7 cellular contexts compared by ENCODE assay signal in the genomic region with DNA sequence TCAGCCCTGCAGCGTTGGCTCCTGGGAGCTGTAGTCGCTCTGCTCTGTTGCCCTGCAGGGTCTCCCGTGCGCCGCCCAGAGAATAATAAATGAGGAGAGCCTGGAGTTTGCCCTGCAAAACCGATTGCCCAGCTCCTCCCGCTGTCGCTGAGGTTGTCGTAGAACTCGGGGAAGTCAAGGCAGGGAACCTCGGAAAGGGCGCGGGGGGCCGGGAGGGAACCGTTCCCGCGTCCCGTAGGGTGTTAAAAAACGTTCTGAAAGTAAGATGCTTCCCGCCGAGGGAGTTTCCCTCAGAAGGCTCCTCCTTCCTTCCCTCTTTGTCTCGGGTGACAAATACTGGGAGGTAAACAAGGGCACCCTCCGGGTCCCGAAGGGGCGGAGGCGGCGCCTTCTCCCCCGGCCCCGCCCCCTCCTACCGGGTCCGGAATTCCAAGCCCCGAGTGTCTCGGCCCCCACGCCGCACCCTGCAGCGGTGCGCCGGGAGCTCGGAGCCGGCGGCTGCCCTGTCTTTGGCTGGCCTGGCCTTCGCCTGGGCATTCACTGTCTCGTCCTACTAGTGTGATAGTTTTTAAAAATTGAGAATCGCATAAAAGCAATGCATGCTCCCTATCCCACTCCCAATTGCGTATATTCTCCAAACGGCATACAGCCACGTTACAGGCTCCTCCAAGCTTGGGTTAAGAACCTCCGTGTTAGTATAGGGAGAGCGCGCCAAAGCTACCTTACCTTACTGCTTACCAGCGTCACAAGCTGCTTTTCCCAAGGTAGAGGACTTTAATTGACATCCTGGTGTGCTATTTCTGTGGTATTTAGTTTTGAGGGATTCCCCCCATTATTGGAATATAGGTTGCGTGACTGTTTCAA. TPM values are rescaled to one million over a fixed set of nuclear protein-coding genes. Genes with fewer than 3 reads are reported as not detected.
A peak's percentile ranks its signal among the peaks of the same experiment; 100 is the strongest.
DNase-seq lines count a peak whose midpoint lies in the region; ATAC-seq and TF ChIP-seq lines count a peak whose summit lies in the region.

No MANE protein-coding gene starts in this region.

- H3K4me1 Mint-ChIP-seq in activated naive CD8-positive, alpha-beta T cell treated with anti-CD3 and anti-CD28 coated beads, Interleukin-2, amount 50 U/mL, for 24 hours = peaks cover 28% of the 10 kb centered on the region

- no peaks in the 10 kb centered on the region for H3K9me3 ChIP-seq in PC-3 (ENCODE audit: low read length)
- no peaks in the 10 kb centered on the region for H3K9me3 ChIP-seq in heart right ventricle

- H2AFZ ChIP-seq in KMS-11 (ENCODE audit: low read depth) (peak overlapping the region; percentile 53), PC-3 (ENCODE audit: low read length) (peak overlapping the region; percentile 95)

- peaks cover 51% of the 10 kb centered on the region for H3K4me1 ChIP-seq in KMS-11 (ENCODE audit: low read depth, poor library complexity, severe bottlenecking)
- peaks cover 27% of the 10 kb centered on the region for H3K4me1 ChIP-seq in PC-3 (ENCODE audit: insufficient read depth, low read length)
- H3K4me1 ChIP-seq in heart right ventricle = peaks cover 12 to 38% (median 26%) of the 10 kb centered on the region in 9 donors

- H3K9me2 ChIP-seq in PC-3 (replicated peaks; ENCODE audit: low read length) = no peaks in the 10 kb centered on the region

- peak; percentile 56 for ATAC-seq in PC-3
- ATAC-seq in activated naive CD8-positive, alpha-beta T cell treated with anti-CD3 and anti-CD28 coated beads, Interleukin-2, amount 50 U/mL, for 24 hours = peak; percentile 30
- peak; percentile 23 to 72 (median 64) for ATAC-seq in heart right ventricle

- no peaks in the 10 kb centered on the region for H3F3A ChIP-seq in PC-3 (ENCODE audit: low read length, unreplicated experiment)

- TF ChIP-seq CTCF in GM12864 (IDR thresholded peaks at IDR 0.05; ENCODE audit: low read depth, low read length, missing control alignments) = no peak
- no peak for TF ChIP-seq CTCF in KMS-11 (conservative IDR thresholded peaks at IDR 0.05; ENCODE audit: low read depth, low read length)
- no peak for TF ChIP-seq CTCF in PC-3 (conservative IDR thresholded peaks at IDR 0.05; ENCODE audit: low read depth, low read length)
- no peak for TF ChIP-seq CTCF in heart right ventricle (IDR thresholded peaks at IDR 0.05)

- H4K20me1 ChIP-seq in KMS-11 (ENCODE audit: insufficient read depth) = peaks cover 13% of the 10 kb centered on the region; the same call in 1 of the 2 replicates
- peaks cover 18% of the 10 kb centered on the region for H4K20me1 ChIP-seq in PC-3 (ENCODE audit: low read length)

- intact Hi-C loops in PC-3 (cut with micrococcal nuclease) (loop anchor here (1.0 to 2.0 kb wide), 2 partner anchors 34 to 82 kb away; no protein-coding TSS in a partner anchor), heart right ventricle (cut with DNase I) (loop anchor here in 8 of 10 donors (1.0 to 5.0 kb wide), 5 partner anchors 34 to 38 kb away; partner anchors contain the start of gene SAP30 (in 5 of the 8)), posterior cingulate gyrus (cut with DNase I) (loop anchor here (1.0 kb wide), 1 partner anchor 35 kb away; the partner anchor contains the start of gene SAP30)

- DNase-seq in GM12864 (ENCODE audit: low read depth) (peak; percentile 55), H4 (ENCODE audit: low spot score) (peak; percentile 85), PC-3 (peak; percentile 89), heart right ventricle (peak; percentile 68), posterior cingulate gyrus (peak in 9 of 10 donors; percentile 18 to 91 (median 31))
- DNase-seq in activated naive CD8-positive, alpha-beta T cell treated with anti-CD3 and anti-CD28 coated beads, Interleukin-2, amount 50 U/mL, for 24 hours = peak; percentile 60

- CTCF ChIA-PET in PC-3 (lab: Charles Lee) = interaction anchor here (0.6 to 1.5 kb wide), 4 partner anchors 16 to 83 kb away, joined by 3 to 4 read pairs (median 3); partner anchors contain the start of gene SAP30

- 1 to 2% methylated on average over 52 of the region's 52 CpGs for WGBS in heart right ventricle, 2 donors

- H3K27ac ChIP-seq in KMS-11 (peak overlapping the region; percentile 97), PC-3 (ENCODE audit: low read length) (peak overlapping the region; percentile 91), heart right ventricle (peak overlapping the region; percentile 41 to 100 (median 87))

- H3K79me2 ChIP-seq in KMS-11 (ENCODE audit: insufficient read depth, low read depth) (peaks cover 52% of the 10 kb centered on the region), PC-3 (ENCODE audit: low read length) (peaks cover 50% of the 10 kb centered on the region)

- H3K36me3 Mint-ChIP-seq in activated naive CD8-positive, alpha-beta T cell treated with anti-CD3 and anti-CD28 coated beads, Interleukin-2, amount 50 U/mL, for 24 hours (ENCODE audit: low read depth) = peaks cover 31% of the 10 kb centered on the region

- peak overlapping the region; percentile 96 for H3K4me3 ChIP-seq in GM12864 (ENCODE audit: low read depth, low read length)
- no peak overlapping the region for H3K4me3 ChIP-seq in KMS-11 (IDR thresholded peaks at IDR 0.05; ENCODE audit: insufficient read depth, low read depth, low read length)
- peak overlapping the region; percentile 91 for H3K4me3 ChIP-seq in PC-3 (ENCODE audit: low read length)
- H3K4me3 ChIP-seq in heart right ventricle = peak overlapping the region; percentile 69 to 100 (median 92)

- H3K9ac ChIP-seq in KMS-11 (peak overlapping the region; percentile 100), PC-3 (ENCODE audit: low read length) (peak overlapping the region; percentile 97)

- H3K27me3 Mint-ChIP-seq in activated naive CD8-positive, alpha-beta T cell treated with anti-CD3 and anti-CD28 coated beads, Interleukin-2, amount 50 U/mL, for 24 hours = peaks cover 12% of the 10 kb centered on the region

- H3K27ac Mint-ChIP-seq in activated naive CD8-positive, alpha-beta T cell treated with anti-CD3 and anti-CD28 coated beads, Interleukin-2, amount 50 U/mL, for 24 hours = peak overlapping the region; percentile 99

- H3K4me2 ChIP-seq in KMS-11 (peak overlapping the region; percentile 74), PC-3 (ENCODE audit: low read length) (peak overlapping the region; percentile 96)

- H3K27me3 ChIP-seq in KMS-11 (ENCODE audit: insufficient read depth, low read depth) (no peaks in the 10 kb centered on the region), PC-3 (ENCODE audit: low read length) (no peaks in the 10 kb centered on the region), heart right ventricle (no peaks in the 10 kb centered on the region)

- POLR2A ChIA-PET in PC-3 (lab: Charles Lee; ENCODE audit: unreplicated experiment) = interaction anchor here (0.6 to 1.0 kb wide), 6 partner anchors 26 to 296 kb away, joined by 3 to 52 read pairs (median 5); partner anchors contain the start of gene SAP30

- H3K4me3 Mint-ChIP-seq in activated naive CD8-positive, alpha-beta T cell treated with anti-CD3 and anti-CD28 coated beads, Interleukin-2, amount 50 U/mL, for 24 hours = peak overlapping the region; percentile 97

- BruUV-seq in PC-3 (replicated peaks; lab: Mats Ljungman, UMichigan) = TSS peak; percentile 69

- H3K36me3 ChIP-seq in KMS-11 (ENCODE audit: insufficient read depth) (peaks cover 18% of the 10 kb centered on the region), PC-3 (ENCODE audit: low read depth, low read length) (peaks cover 19% of the 10 kb centered on the region), heart right ventricle (peaks cover 0 to 29% (median 10%) of the 10 kb centered on the region in 9 donors)

- no peaks in the 10 kb centered on the region for H3K9me3 Mint-ChIP-seq in activated naive CD8-positive, alpha-beta T cell treated with anti-CD3 and anti-CD28 coated beads, Interleukin-2, amount 50 U/mL, for 24 hours

RNA-seq across cellular contexts. Expression of gene HMGB2, which starts 1.0 kb away (rescaled TPM):
- 153 and 219 TPM in 2 replicates for total RNA-seq in H4 (2014; rRNA removed; shearing (Covaris generic))
- total RNA-seq in PC-3 (2014; rRNA removed) (111 and 139 TPM in 2 replicates), heart right ventricle (10 to 100 TPM; 27.3 to 82.6 (median 49.8) TPM)
- polyA plus RNA-seq in heart right ventricle = 10 to 100 TPM; 46.9 to 97.6 TPM

RNA-seq across cellular contexts. Expression of gene SAP30, which starts 35.6 kb away (rescaled TPM):
- 27.3 and 34.8 TPM in 2 replicates for total RNA-seq in H4 (2014; rRNA removed; shearing (Covaris generic))
- 33.2 and 38.8 TPM in 2 replicates for total RNA-seq in PC-3 (2014; rRNA removed)
- 10 to 100 TPM in 9 of 10 donors, 1 to 10 TPM in 1; 9.2 to 22.2 (median 12.3) TPM for total RNA-seq in heart right ventricle
- polyA plus RNA-seq in heart right ventricle = 10 to 100 TPM in 1 of 2 donors, 1 to 10 TPM in 1; 4.0 to 14.0 TPM

Comparison
In these comparisons a context has a peak if more than half of its experiments do, and no peak if none do; other contexts are left out.
1. DNase-seq: peak in every context shown above with its lines; median percentile 89 in PC-3; 85 in H4; 68 in heart right ventricle; 60 in activated naive CD8-positive, alpha-beta T cell treated with anti-CD3 and anti-CD28 coated beads, Interleukin-2, amount 50 U/mL, for 24 hours; 55 in GM12864; 31 in posterior cingulate gyrus.